In the genomic region with DNA sequence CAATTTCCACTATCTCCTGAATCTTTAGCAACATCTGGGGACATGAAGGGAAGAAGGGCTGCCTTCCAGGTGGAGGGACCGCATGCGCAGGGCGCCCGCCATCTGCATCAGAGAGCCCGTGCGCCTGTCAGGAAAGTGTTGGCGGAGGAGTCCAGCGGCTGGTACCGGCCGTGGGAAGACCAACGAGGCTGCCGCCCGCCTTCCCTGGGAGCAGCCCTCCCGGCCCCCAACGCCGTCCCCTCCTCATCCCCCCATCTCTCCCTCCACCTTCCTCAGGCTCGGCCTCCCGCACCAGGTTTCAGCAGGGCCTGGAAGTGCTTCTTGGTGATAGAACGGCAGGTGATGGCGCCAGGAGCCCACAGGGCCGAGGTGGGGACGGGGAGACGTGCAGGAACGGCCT, we compare ENCODE assay signal across 33 cellular contexts. TPM values are rescaled to one million over a fixed set of nuclear protein-coding genes. Genes with fewer than 3 reads are reported as not detected.
"Had no signal": no experiment of that assay in that cellular context is flagged by ENCODE, and none has a peak within 500 bp of the region (broad histone marks: within the 10 kb centered on the region; RNA-seq: fewer than 3 reads in every experiment).

No MANE protein-coding gene starts in this region.

- H3K9me3 ChIP-seq: body of pancreas, colonic mucosa, esophagus squamous epithelium had no signal

- H3K27ac Mint-ChIP-seq: activated B cell treated with CpG ODN at 0.5 μM for 24 hours; activated CD8-positive, alpha-beta T cell treated with anti-CD3 and anti-CD28 coated beads for 36 hours; activated naive CD8-positive, alpha-beta T cell; activated T-helper 17 cell treated with anti-CD3 and anti-CD28 coated beads, Interleukin-2, amount 50 U/mL, for 72 hours; T-helper 2 cell treated with Interferon-gamma antibody and Interleukin-4, amounts not matched to agents 5 μg/mL and 100 μg/mL, for 36 hours had no signal

- H3K4me1 ChIP-seq: body of pancreas, colonic mucosa had no signal

- H3K27me3 ChIP-seq: body of pancreas, colonic mucosa, esophagus squamous epithelium had no signal

- H3K36me3 ChIP-seq: colonic mucosa had no signal

- H3K27ac ChIP-seq: body of pancreas, colonic mucosa, epithelial cell of prostate, esophagus squamous epithelium, WERI-Rb-1 had no signal

- H3K9me3 Mint-ChIP-seq: activated B cell treated with CpG ODN at 0.5 μM for 24 hours; activated CD8-positive, alpha-beta T cell treated with anti-CD3 and anti-CD28 coated beads for 36 hours; activated T-cell treated with anti-CD3 and anti-CD28 coated beads, Interleukin-2, amount 50 U/mL, for 4 hours; activated T-helper 17 cell treated with anti-CD3 and anti-CD28 coated beads, Interleukin-2, amount 50 U/mL, for 72 hours; T-helper 2 cell treated with Interferon-gamma antibody and Interleukin-4, amounts not matched to agents 5 μg/mL and 100 μg/mL, for 36 hours had no signal

- H3K4me3 ChIP-seq: body of pancreas, colonic mucosa, esophagus squamous epithelium had no signal

- H3K36me3 Mint-ChIP-seq: activated naive CD8-positive, alpha-beta T cell had no signal

- ATAC-seq: activated CD4-positive, CD25-positive, alpha-beta regulatory T cell treated with anti-CD3 and anti-CD28 coated beads, Interleukin-2, amount 50 U/mL, for 24 hours; activated CD8-positive, alpha-beta T cell treated with anti-CD3 and anti-CD28 coated beads for 36 hours; activated T-cell treated with anti-CD3 and anti-CD28 coated beads, Interleukin-2, amount 50 U/mL, for 4 hours; activated T-helper 17 cell treated with anti-CD3 and anti-CD28 coated beads, Interleukin-2, amount 50 U/mL, for 72 hours; body of pancreas; T-helper 17 cell had no signal

- H3K4me1 Mint-ChIP-seq: activated T-helper 17 cell treated with anti-CD3 and anti-CD28 coated beads, Interleukin-2, amount 50 U/mL, for 72 hours had no signal

- H3K27me3 Mint-ChIP-seq: activated B cell treated with CpG ODN at 0.5 μM for 24 hours; activated CD8-positive, alpha-beta T cell treated with anti-CD3 and anti-CD28 coated beads for 36 hours; activated naive CD8-positive, alpha-beta T cell; activated T-helper 17 cell treated with anti-CD3 and anti-CD28 coated beads, Interleukin-2, amount 50 U/mL, for 72 hours; T-helper 17 cell had no signal

- H3K4me3 Mint-ChIP-seq: activated B cell treated with CpG ODN at 0.5 μM for 24 hours; activated CD8-positive, alpha-beta T cell treated with anti-CD3 and anti-CD28 coated beads for 36 hours; activated naive CD8-positive, alpha-beta T cell; activated T-cell treated with anti-CD3 and anti-CD28 coated beads, Interleukin-2, amount 50 U/mL, for 4 hours; activated T-helper 17 cell treated with anti-CD3 and anti-CD28 coated beads, Interleukin-2, amount 50 U/mL, for 72 hours; T-helper 2 cell treated with Interferon-gamma antibody and Interleukin-4, amounts not matched to agents 5 μg/mL and 100 μg/mL, for 36 hours had no signal

- DNase-seq: activated B cell treated with CpG ODN at 0.5 μM for 24 hours; activated CD4-positive, alpha-beta T cell treated with anti-CD3 and anti-CD28 coated beads for 48 hours; activated CD4-positive, alpha-beta T cell treated with anti-CD3 and anti-CD28 coated beads, Interleukin-2, amount 50 U/mL, for 1 hour; activated CD4-positive, alpha-beta T cell treated with anti-CD3 and anti-CD28 coated beads, Interleukin-2, amount 50 U/mL, for 48 hours; activated CD8-positive, alpha-beta memory T cell treated with anti-CD3 and anti-CD28 coated beads for 24 hours; activated CD8-positive, alpha-beta T cell treated with anti-CD3 and anti-CD28 coated beads for 36 hours; activated effector memory CD4-positive, alpha-beta T cell treated with Interleukin-2 at 50 U/mL for 16 hours; activated gamma-delta T cell treated with Interleukin-2 at 50 U/mL for 16 hours; activated naive CD4-positive, alpha-beta T cell treated with anti-CD3 and anti-CD28 coated beads, Interleukin-2, amount 50 U/mL, for 16 hours; activated naive CD4-positive, alpha-beta T cell treated with Interleukin-2 at 50 U/mL for 16 hours; activated T-cell treated with anti-CD3 and anti-CD28 coated beads, Interleukin-2, amount 50 U/mL, for 4 hours; amniotic stem cell; anterior cingulate cortex; body of pancreas; caudate nucleus; colonic mucosa; effector CD8-positive, alpha-beta T cell; esophagus squamous epithelium; foreskin melanocyte; head of caudate nucleus; T1000; WERI-Rb-1 had no signal

RNA-seq across cellular contexts. Expression of gene PTX4, which starts 22.7 kb away (rescaled TPM):
- total RNA-seq: activated B cell treated with CpG ODN at 0.5 μM for 24 hours; activated CD8-positive, alpha-beta T cell treated with anti-CD3 and anti-CD28 coated beads for 36 hours; activated T-helper 17 cell treated with anti-CD3 and anti-CD28 coated beads, Interleukin-2, amount 50 U/mL, for 72 hours; body of pancreas; colonic mucosa; esophagus squamous epithelium; fibroblast of lung; T-helper 17 cell had no signal
- polyA plus RNA-seq: endothelial cell of umbilical vein, esophagus, fibroblast of lung had no signal

RNA-seq across cellular contexts. Expression of gene PERCC1, which starts 35.2 kb away (rescaled TPM):
- total RNA-seq: activated T-helper 17 cell treated with anti-CD3 and anti-CD28 coated beads, Interleukin-2, amount 50 U/mL, for 72 hours; body of pancreas; dermis microvascular lymphatic vessel endothelial cell; endothelial cell of umbilical vein; esophagus squamous epithelium; fibroblast of lung; fibroblast of villous mesenchyme; T-helper 17 cell had no signal
- polyA plus RNA-seq: endothelial cell of umbilical vein, esophagus, fibroblast of lung had no signal
